28 cellular contexts compared by ENCODE assay signal in the genomic region with DNA sequence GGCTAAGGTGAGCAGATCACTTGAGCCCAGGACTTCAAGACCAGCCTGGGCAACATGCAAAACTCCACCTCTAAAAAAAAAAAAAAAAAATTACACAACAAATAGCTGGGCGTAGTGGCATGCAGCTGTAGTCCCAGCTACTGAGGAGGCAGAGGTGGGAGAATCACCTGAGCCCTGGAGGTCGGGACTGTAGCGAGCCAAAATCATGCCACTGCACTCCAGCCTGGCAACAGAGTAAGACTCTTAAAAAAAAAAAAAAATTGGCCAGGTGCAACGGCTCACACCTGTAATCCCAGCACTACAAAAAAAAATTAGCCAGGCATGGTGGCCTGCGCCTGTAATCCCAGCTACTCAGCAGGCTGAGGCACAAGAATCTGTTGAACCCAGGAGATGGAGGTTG. TPM values are rescaled to one million over a fixed set of nuclear protein-coding genes. Genes with fewer than 3 reads are reported as not detected.
DNase-seq lines count a peak whose midpoint lies in the region; ATAC-seq and TF ChIP-seq lines count a peak whose summit lies in the region.
"Had no signal": no experiment of that assay in that cellular context is flagged by ENCODE, and none has a peak within 500 bp of the region (broad histone marks: within the 10 kb centered on the region; RNA-seq: fewer than 3 reads in every experiment).

No MANE protein-coding gene starts in this region.

- H3K4me3 Mint-ChIP-seq in natural killer cell (no peak overlapping the region), activated B cell treated with CpG ODN at 0.5 μM for 24 hours (no peak overlapping the region), memory B cell (peak overlapping the region; percentile 14)
- H3K4me3 Mint-ChIP-seq in natural killer cell treated with Interleukin-12 subunit alpha and Interleukin-12 subunit beta and Interleukin-15 and Interleukin-18, amount 100 ng/mL, for 72 hours = no peak overlapping the region
- H3K4me3 Mint-ChIP-seq: activated naive CD4-positive, alpha-beta T cell treated with anti-CD3 and anti-CD28 coated beads for 36 hours; activated T-helper 1 cell treated with anti-CD3 and anti-CD28 coated beads, Interleukin-12 subunit alpha, Interleukin-12 subunit beta, Interleukin-2, Interleukin-4 antibody, amounts not matched to agents 30 ng/mL and 10 ng/mL and 1 ng/mL, durations not matched to agents 14 hours and 24 hours and 36 hours had no signal

- H3K27me3 Mint-ChIP-seq in natural killer cell (ENCODE audit: low read depth in 2 of 2) (no peaks in the 10 kb centered on the region), activated B cell treated with CpG ODN at 0.5 μM for 24 hours (no peaks in the 10 kb centered on the region), memory B cell (no peaks in the 10 kb centered on the region)
- no peaks in the 10 kb centered on the region for H3K27me3 Mint-ChIP-seq in natural killer cell treated with Interleukin-12 subunit alpha and Interleukin-12 subunit beta and Interleukin-15 and Interleukin-18, amount 100 ng/mL, for 72 hours
- H3K27me3 Mint-ChIP-seq: stimulated activated naive CD8-positive, alpha-beta T cell treated with anti-CD3 and anti-CD28 coated beads, Interleukin-15, amount 100 ng/mL, for 72 hours had no signal

- CTCF ChIA-PET in activated B cell treated with CpG ODN at 0.5 μM for 24 hours (lab: Charles Lee) = interaction anchor here (1.3 to 1.6 kb wide), 3 partner anchors 27 to 62 kb away, joined by 3 to 6 read pairs (median 3); no protein-coding TSS in a partner anchor

- H3K27ac Mint-ChIP-seq in natural killer cell = peak overlapping the region; percentile 3 to 89
- H3K27ac Mint-ChIP-seq in natural killer cell treated with Interleukin-12 subunit alpha and Interleukin-12 subunit beta and Interleukin-15 and Interleukin-18, amount 100 ng/mL, for 72 hours = no peak overlapping the region
- H3K27ac Mint-ChIP-seq in activated B cell treated with CpG ODN at 0.5 μM for 24 hours = peak overlapping the region; percentile 18
- no peak overlapping the region for H3K27ac Mint-ChIP-seq in memory B cell
- H3K27ac Mint-ChIP-seq: activated naive CD4-positive, alpha-beta T cell treated with anti-CD3 and anti-CD28 coated beads for 36 hours; activated T-helper 1 cell treated with anti-CD3 and anti-CD28 coated beads, Interleukin-12 subunit alpha, Interleukin-12 subunit beta, Interleukin-2, Interleukin-4 antibody, amounts not matched to agents 30 ng/mL and 10 ng/mL and 1 ng/mL, durations not matched to agents 14 hours and 24 hours and 36 hours; stimulated activated naive CD8-positive, alpha-beta T cell treated with anti-CD3 and anti-CD28 coated beads, Interleukin-15, amount 100 ng/mL, for 72 hours had no signal

- H3K4me1 Mint-ChIP-seq in natural killer cell (peaks cover 58 to 73% of the 10 kb centered on the region in 2 donors), activated B cell treated with CpG ODN at 0.5 μM for 24 hours (peaks cover 81% of the 10 kb centered on the region), memory B cell (peaks cover 57% of the 10 kb centered on the region)
- peaks cover 52 to 67% of the 10 kb centered on the region in 2 donors for H3K4me1 Mint-ChIP-seq in natural killer cell treated with Interleukin-12 subunit alpha and Interleukin-12 subunit beta and Interleukin-15 and Interleukin-18, amount 100 ng/mL, for 72 hours (ENCODE audit: low read depth in 2 of 2)

- POLR2A ChIA-PET in activated B cell treated with CpG ODN at 0.5 μM for 24 hours (lab: Charles Lee) = interaction anchor here (0.7 to 3.3 kb wide), 4 partner anchors 9 to 64 kb away, joined by 3 to 10 read pairs (median 4); no protein-coding TSS in a partner anchor

- DNase-seq in natural killer cell = no peak
- no peak for DNase-seq in natural killer cell treated with Interleukin-12 subunit alpha and Interleukin-12 subunit beta and Interleukin-15 and Interleukin-18, amount 100 ng/mL, for 72 hours (ENCODE audit: low spot score)
- no peak for DNase-seq in activated B cell treated with CpG ODN at 0.5 μM for 24 hours
- no peak for DNase-seq in memory B cell (ENCODE audit: low spot score in 2 of 2)
- no peak for DNase-seq in NCI-H1694 treated with DMSO at 0.1 percent for 48 hours (lab: John Stamatoyannopoulos, UW)
- DNase-seq in GM19238 (ENCODE audit: insufficient read length, low spot score) = no peak
- no peak for DNase-seq in effector CD8-positive, alpha-beta T cell (lab: John Stamatoyannopoulos, UW)
- DNase-seq: activated CD4-positive, alpha-beta T cell treated with anti-CD3 and anti-CD28 coated beads, Interleukin-2, amount 50 U/mL, for 4 hours; activated CD4-positive, CD25-positive, alpha-beta regulatory T cell; activated naive CD4-positive, alpha-beta T cell treated with anti-CD3 and anti-CD28 coated beads for 36 hours; amniotic stem cell; BE2C; effector CD4-positive, alpha-beta T cell; GF-D8; heart left ventricle; KBM-7; kidney glomerular epithelial cell; NCI-H1417; NCI-H345; NCI-H748 treated with DMSO at 0.1 percent for 48 hours; OCI-M1; stimulated activated CD8-positive, alpha-beta memory T cell treated with anti-CD3 and anti-CD28 coated beads, Interleukin-4, amount 100 ng/mL, for 48 hours; stimulated activated naive CD8-positive, alpha-beta T cell treated with anti-CD3 and anti-CD28 coated beads, Interleukin-15, amount 100 ng/mL, for 72 hours; T1000; tibial artery had no signal

- TF ChIP-seq CTCF in natural killer cell (IDR thresholded peaks at IDR 0.05) (no peak), activated B cell treated with CpG ODN at 0.5 μM for 24 hours (IDR thresholded peaks at IDR 0.05) (no peak)

- H3K36me3 Mint-ChIP-seq in natural killer cell (no peaks in the 10 kb centered on the region), activated B cell treated with CpG ODN at 0.5 μM for 24 hours (ENCODE audit: low read depth) (peaks cover 26% of the 10 kb centered on the region), memory B cell (peaks cover 8% of the 10 kb centered on the region)
- peaks cover 9% of the 10 kb centered on the region for H3K36me3 Mint-ChIP-seq in natural killer cell treated with Interleukin-12 subunit alpha and Interleukin-12 subunit beta and Interleukin-15 and Interleukin-18, amount 100 ng/mL, for 72 hours

- H3K9me3 Mint-ChIP-seq in natural killer cell (no peaks in the 10 kb centered on the region), activated B cell treated with CpG ODN at 0.5 μM for 24 hours (no peaks in the 10 kb centered on the region), memory B cell (no peaks in the 10 kb centered on the region)
- H3K9me3 Mint-ChIP-seq in natural killer cell treated with Interleukin-12 subunit alpha and Interleukin-12 subunit beta and Interleukin-15 and Interleukin-18, amount 100 ng/mL, for 72 hours = no peaks in the 10 kb centered on the region
- H3K9me3 Mint-ChIP-seq: activated naive CD4-positive, alpha-beta T cell treated with anti-CD3 and anti-CD28 coated beads for 36 hours; activated T-helper 1 cell treated with anti-CD3 and anti-CD28 coated beads, Interleukin-12 subunit alpha, Interleukin-12 subunit beta, Interleukin-2, Interleukin-4 antibody, amounts not matched to agents 30 ng/mL and 10 ng/mL and 1 ng/mL, durations not matched to agents 14 hours and 24 hours and 36 hours; stimulated activated naive CD8-positive, alpha-beta T cell treated with anti-CD3 and anti-CD28 coated beads, Interleukin-15, amount 100 ng/mL, for 72 hours had no signal

- intact Hi-C loops in natural killer cell (cut with micrococcal nuclease) = no loop called here
- intact Hi-C loops in activated B cell treated with CpG ODN at 0.5 μM for 24 hours (cut with micrococcal nuclease) = no loop called here

- no peak for ATAC-seq in natural killer cell
- ATAC-seq in natural killer cell treated with Interleukin-12 subunit alpha and Interleukin-12 subunit beta and Interleukin-15 and Interleukin-18, amount 100 ng/mL, for 72 hours = no peak
- no peak for ATAC-seq in activated B cell treated with CpG ODN at 0.5 μM for 24 hours (ENCODE audit: low read depth)
- ATAC-seq in memory B cell (ENCODE audit: low read depth) = no peak
- no peak for ATAC-seq in HG02852 (IDR thresholded peaks at IDR 0.05; ENCODE audit: unreplicated experiment)
- ATAC-seq: Right ventricle myocardium inferior; stimulated activated naive CD8-positive, alpha-beta T cell treated with anti-CD3 and anti-CD28 coated beads, Interleukin-15, amount 100 ng/mL, for 72 hours had no signal

RNA-seq across cellular contexts. Expression of gene STARD7, which starts 7.3 kb away (rescaled TPM):
- total RNA-seq in natural killer cell (100 to 1,000 TPM in 1 of 3 donors, 10 to 100 TPM in 2; 62.6 to 106 (median 86.1) TPM), activated B cell treated with CpG ODN at 0.5 μM for 24 hours (148 and 158 TPM in 2 replicates)
- total RNA-seq in natural killer cell treated with Interleukin-12 subunit alpha and Interleukin-12 subunit beta and Interleukin-15 and Interleukin-18, amount 100 ng/mL, for 72 hours = 100 to 1,000 TPM; 153 to 206 TPM

RNA-seq across cellular contexts. Expression of gene DUSP2, which starts 56.1 kb away (rescaled TPM):
- total RNA-seq in natural killer cell (100 to 1,000 TPM; 300 to 564 (median 432) TPM), activated B cell treated with CpG ODN at 0.5 μM for 24 hours (118 and 122 TPM in 2 replicates)
- total RNA-seq in natural killer cell treated with Interleukin-12 subunit alpha and Interleukin-12 subunit beta and Interleukin-15 and Interleukin-18, amount 100 ng/mL, for 72 hours = 10 to 100 TPM; 30.9 to 52.0 TPM

Comparison
In these comparisons a context has a peak if more than half of its experiments do, and no peak if none do; other contexts are left out.
1. H3K27ac Mint-ChIP-seq: peak in natural killer cell (2 of 2) and activated B cell treated with CpG ODN at 0.5 μM for 24 hours (single experiment); none in natural killer cell treated with Interleukin-12 subunit alpha and Interleukin-12 subunit beta and Interleukin-15 and Interleukin-18, amount 100 ng/mL, for 72 hours (0 of 2) and memory B cell (single experiment).